Comparison of ENCODE assay signal across 1 cellular context in the genomic region with DNA sequence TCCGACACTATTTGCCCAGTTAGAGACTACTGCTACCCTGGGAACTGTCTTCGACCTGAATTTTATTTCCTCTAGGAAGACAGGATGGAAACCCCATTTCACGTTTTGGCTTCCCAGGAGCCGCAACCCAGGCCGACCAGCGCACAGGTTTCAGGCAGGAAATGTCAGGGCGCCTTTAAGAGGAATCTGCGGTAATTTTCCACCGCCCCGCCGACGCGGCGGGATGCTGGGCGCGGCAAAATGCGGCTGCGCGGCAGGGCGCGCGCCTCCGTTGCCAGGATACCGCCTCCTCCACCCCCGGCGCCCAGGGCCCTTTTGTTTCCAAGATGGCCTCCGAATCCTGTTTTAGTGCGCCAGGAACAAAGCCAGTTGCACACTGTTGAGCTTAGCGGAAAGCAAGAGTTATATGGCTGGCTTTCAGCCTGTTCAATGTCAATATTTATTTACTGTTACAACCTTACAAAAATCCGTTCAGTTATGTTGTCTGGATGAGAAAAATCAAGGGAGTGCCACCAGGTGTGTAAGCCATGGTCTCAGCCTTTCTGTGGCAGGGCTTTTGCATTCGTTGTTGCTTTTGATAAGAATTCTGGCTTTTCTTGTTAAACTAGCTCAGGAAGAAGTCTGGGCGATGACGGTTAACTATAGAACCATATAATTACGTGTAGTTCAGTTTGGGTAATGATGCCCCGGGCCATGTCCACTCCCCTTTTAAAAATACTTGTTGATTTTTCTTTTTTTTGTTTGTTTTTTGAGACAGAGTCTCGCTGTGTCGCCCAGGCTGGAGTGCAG.
TF ChIP-seq lines count a peak whose summit lies in the region.

No MANE protein-coding gene starts in this region.

TF ChIP-seq in K562, 482 proteins besides CTCF, POLR2A, EP300 and RAD21 (continued from another document and continues in another):
- TF ChIP-seq, protein P1, sequence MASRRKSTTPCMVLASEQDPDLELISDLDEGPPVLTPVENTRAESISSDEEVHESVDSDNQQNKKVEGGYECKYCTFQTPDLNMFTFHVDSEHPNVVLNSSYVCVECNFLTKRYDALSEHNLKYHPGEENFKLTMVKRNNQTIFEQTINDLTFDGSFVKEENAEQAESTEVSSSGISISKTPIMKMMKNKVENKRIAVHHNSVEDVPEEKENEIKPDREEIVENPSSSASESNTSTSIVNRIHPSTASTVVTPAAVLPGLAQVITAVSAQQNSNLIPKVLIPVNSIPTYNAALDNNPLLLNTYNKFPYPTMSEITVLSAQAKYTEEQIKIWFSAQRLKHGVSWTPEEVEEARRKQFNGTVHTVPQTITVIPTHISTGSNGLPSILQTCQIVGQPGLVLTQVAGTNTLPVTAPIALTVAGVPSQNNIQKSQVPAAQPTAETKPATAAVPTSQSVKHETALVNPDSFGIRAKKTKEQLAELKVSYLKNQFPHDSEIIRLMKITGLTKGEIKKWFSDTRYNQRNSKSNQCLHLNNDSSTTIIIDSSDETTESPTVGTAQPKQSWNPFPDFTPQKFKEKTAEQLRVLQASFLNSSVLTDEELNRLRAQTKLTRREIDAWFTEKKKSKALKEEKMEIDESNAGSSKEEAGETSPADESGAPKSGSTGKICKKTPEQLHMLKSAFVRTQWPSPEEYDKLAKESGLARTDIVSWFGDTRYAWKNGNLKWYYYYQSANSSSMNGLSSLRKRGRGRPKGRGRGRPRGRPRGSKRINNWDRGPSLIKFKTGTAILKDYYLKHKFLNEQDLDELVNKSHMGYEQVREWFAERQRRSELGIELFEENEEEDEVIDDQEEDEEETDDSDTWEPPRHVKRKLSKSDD (conservative IDR thresholded peaks at IDR 0.05; ENCODE audit: low read length) = no peak
- TF ChIP-seq ZNF77 (CRISPR knock-in tag; IDR thresholded peaks at IDR 0.05) (no peak), STAG1 (CRISPR knock-in tag; IDR thresholded peaks at IDR 0.05; ENCODE audit: borderline replicate concordance) (no peak), SREBF2 (CRISPR knock-in tag; IDR thresholded peaks at IDR 0.05) (no peak), ZBTB17 (CRISPR knock-in tag; IDR thresholded peaks at IDR 0.05) (no peak), ZNF707 (CRISPR knock-in tag; conservative IDR thresholded peaks at IDR 0.05) (no peak), PHF21A (IDR thresholded peaks at IDR 0.05; ENCODE audit: borderline replicate concordance, low read depth) (no peak), NFE2 (IDR thresholded peaks at IDR 0.05; ENCODE audit: low read depth) (no peak), SMARCE1 (IDR thresholded peaks at IDR 0.05) (no peak), TEAD4 (IDR thresholded peaks at IDR 0.05; ENCODE audit: low read length) (no peak), TEAD4 (CRISPR knock-in tag; IDR thresholded peaks at IDR 0.05; ENCODE audit: borderline replicate concordance) (no peak), GATAD2A (IDR thresholded peaks at IDR 0.05) (no peak), FOXP1 (CRISPR knock-in tag; IDR thresholded peaks at IDR 0.05) (no peak), MTF1 (CRISPR knock-in tag; IDR thresholded peaks at IDR 0.05; ENCODE audit: borderline replicate concordance) (no peak), SMC3 (conservative IDR thresholded peaks at IDR 0.05; ENCODE audit: insufficient read depth, low read depth, low read length) (no peak), HLTF (IDR thresholded peaks at IDR 0.05) (no peak), CCAR2 (IDR thresholded peaks at IDR 0.05; ENCODE audit: low read depth, low read length) (no peak), RCOR1 (IDR thresholded peaks at IDR 0.05; ENCODE audit: borderline replicate concordance in 1 of 2, low read depth in 2 of 2, low read length in 2 of 2) (peak in 1 of 2 experiments; percentile 90; a peak in 3 of 4 replicates), NCOA2 (IDR thresholded peaks at IDR 0.05; ENCODE audit: partially characterized antibody in 2 of 2) (no peak), BDP1 (IDR thresholded peaks at IDR 0.05; ENCODE audit: insufficient read depth, insufficient read length) (no peak), ZNF134 (CRISPR knock-in tag; conservative IDR thresholded peaks at IDR 0.05) (no peak), ZZZ3 (IDR thresholded peaks at IDR 0.05) (no peak), CHCHD3 (CRISPR knock-in tag; IDR thresholded peaks at IDR 0.05) (no peak), SOX6 (IDR thresholded peaks at IDR 0.05) (peak; percentile 29; the same call in 1 of the 2 replicates), ARHGAP35 (IDR thresholded peaks at IDR 0.05; ENCODE audit: partially characterized antibody) (no peak), HNRNPK (IDR thresholded peaks at IDR 0.05; ENCODE audit: low read depth, low read length, poor library complexity, severe bottlenecking) (no peak), RBM14 (IDR thresholded peaks at IDR 0.05; ENCODE audit: borderline replicate concordance, insufficient read depth, low read depth, low read length) (no peak), ZNF766 (CRISPR knock-in tag; conservative IDR thresholded peaks at IDR 0.05) (0 out of 2 replicates have a peak, but pooled peaks have one; percentile 12)
- TF ChIP-seq, protein P2, sequence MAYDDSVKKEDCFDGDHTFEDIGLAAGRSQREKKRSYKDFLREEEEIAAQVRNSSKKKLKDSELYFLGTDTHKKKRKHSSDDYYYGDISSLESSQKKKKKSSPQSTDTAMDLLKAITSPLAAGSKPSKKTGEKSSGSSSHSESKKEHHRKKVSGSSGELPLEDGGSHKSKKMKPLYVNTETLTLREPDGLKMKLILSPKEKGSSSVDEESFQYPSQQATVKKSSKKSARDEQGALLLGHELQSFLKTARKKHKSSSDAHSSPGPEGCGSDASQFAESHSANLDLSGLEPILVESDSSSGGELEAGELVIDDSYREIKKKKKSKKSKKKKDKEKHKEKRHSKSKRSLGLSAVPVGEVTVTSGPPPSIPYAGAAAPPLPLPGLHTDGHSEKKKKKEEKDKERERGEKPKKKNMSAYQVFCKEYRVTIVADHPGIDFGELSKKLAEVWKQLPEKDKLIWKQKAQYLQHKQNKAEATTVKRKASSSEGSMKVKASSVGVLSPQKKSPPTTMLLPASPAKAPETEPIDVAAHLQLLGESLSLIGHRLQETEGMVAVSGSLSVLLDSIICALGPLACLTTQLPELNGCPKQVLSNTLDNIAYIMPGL (CRISPR knock-in tag; IDR thresholded peaks at IDR 0.05) = no peak
- TF ChIP-seq, protein P3, sequence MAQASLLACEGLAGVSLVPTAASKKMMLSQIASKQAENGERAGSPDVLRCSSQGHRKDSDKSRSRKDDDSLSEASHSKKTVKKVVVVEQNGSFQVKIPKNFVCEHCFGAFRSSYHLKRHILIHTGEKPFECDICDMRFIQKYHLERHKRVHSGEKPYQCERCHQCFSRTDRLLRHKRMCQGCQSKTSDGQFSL (CRISPR knock-in tag; IDR thresholded peaks at IDR 0.05) = no peak
- TF ChIP-seq, protein P3 (tag; IDR thresholded peaks at IDR 0.05) = no peak
- TF ChIP-seq, protein P4, sequence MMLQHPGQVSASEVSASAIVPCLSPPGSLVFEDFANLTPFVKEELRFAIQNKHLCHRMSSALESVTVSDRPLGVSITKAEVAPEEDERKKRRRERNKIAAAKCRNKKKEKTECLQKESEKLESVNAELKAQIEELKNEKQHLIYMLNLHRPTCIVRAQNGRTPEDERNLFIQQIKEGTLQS (IDR thresholded peaks at IDR 0.05) = no peak
- TF ChIP-seq, protein P4 (CRISPR knock-in tag; conservative IDR thresholded peaks at IDR 0.05) = peak; percentile 16; the same call in 1 of the 2 replicates
- TF ChIP-seq, protein P5, sequence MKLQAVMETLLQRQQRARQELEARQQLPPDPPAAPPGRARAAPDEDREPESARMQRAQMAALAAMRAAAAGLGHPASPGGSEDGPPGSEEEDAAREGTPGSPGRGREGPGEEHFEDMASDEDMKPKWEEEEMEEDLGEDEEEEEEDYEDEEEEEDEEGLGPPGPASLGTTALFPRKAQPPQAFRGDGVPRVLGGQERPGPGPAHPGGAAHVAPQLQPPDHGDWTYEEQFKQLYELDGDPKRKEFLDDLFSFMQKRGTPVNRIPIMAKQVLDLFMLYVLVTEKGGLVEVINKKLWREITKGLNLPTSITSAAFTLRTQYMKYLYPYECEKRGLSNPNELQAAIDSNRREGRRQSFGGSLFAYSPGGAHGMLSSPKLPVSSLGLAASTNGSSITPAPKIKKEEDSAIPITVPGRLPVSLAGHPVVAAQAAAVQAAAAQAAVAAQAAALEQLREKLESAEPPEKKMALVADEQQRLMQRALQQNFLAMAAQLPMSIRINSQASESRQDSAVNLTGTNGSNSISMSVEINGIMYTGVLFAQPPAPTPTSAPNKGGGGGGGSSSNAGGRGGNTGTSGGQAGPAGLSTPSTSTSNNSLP (IDR thresholded peaks at IDR 0.05; ENCODE audit: borderline replicate concordance, low read depth, low read length) = no peak
- TF ChIP-seq, protein P6, sequence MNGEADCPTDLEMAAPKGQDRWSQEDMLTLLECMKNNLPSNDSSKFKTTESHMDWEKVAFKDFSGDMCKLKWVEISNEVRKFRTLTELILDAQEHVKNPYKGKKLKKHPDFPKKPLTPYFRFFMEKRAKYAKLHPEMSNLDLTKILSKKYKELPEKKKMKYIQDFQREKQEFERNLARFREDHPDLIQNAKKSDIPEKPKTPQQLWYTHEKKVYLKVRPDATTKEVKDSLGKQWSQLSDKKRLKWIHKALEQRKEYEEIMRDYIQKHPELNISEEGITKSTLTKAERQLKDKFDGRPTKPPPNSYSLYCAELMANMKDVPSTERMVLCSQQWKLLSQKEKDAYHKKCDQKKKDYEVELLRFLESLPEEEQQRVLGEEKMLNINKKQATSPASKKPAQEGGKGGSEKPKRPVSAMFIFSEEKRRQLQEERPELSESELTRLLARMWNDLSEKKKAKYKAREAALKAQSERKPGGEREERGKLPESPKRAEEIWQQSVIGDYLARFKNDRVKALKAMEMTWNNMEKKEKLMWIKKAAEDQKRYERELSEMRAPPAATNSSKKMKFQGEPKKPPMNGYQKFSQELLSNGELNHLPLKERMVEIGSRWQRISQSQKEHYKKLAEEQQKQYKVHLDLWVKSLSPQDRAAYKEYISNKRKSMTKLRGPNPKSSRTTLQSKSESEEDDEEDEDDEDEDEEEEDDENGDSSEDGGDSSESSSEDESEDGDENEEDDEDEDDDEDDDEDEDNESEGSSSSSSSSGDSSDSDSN (IDR thresholded peaks at IDR 0.05; ENCODE audit: borderline replicate concordance in 1 of 2, low read depth in 2 of 2, low read length in 2 of 2) = peak; percentile 29 to 56; a peak in 1 of 4 replicates
- TF ChIP-seq, protein P7, sequence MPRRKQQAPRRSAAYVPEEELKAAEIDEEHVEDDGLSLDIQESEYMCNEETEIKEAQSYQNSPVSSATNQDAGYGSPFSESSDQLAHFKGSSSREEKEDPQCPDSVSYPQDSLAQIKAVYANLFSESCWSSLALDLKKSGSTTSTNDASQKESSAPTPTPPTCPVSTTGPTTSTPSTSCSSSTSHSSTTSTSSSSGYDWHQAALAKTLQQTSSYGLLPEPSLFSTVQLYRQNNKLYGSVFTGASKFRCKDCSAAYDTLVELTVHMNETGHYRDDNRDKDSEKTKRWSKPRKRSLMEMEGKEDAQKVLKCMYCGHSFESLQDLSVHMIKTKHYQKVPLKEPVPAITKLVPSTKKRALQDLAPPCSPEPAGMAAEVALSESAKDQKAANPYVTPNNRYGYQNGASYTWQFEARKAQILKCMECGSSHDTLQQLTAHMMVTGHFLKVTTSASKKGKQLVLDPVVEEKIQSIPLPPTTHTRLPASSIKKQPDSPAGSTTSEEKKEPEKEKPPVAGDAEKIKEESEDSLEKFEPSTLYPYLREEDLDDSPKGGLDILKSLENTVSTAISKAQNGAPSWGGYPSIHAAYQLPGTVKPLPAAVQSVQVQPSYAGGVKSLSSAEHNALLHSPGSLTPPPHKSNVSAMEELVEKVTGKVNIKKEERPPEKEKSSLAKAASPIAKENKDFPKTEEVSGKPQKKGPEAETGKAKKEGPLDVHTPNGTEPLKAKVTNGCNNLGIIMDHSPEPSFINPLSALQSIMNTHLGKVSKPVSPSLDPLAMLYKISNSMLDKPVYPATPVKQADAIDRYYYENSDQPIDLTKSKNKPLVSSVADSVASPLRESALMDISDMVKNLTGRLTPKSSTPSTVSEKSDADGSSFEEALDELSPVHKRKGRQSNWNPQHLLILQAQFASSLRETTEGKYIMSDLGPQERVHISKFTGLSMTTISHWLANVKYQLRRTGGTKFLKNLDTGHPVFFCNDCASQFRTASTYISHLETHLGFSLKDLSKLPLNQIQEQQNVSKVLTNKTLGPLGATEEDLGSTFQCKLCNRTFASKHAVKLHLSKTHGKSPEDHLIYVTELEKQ (CRISPR knock-in tag; IDR thresholded peaks at IDR 0.05) = no peak
- TF ChIP-seq, protein P8, sequence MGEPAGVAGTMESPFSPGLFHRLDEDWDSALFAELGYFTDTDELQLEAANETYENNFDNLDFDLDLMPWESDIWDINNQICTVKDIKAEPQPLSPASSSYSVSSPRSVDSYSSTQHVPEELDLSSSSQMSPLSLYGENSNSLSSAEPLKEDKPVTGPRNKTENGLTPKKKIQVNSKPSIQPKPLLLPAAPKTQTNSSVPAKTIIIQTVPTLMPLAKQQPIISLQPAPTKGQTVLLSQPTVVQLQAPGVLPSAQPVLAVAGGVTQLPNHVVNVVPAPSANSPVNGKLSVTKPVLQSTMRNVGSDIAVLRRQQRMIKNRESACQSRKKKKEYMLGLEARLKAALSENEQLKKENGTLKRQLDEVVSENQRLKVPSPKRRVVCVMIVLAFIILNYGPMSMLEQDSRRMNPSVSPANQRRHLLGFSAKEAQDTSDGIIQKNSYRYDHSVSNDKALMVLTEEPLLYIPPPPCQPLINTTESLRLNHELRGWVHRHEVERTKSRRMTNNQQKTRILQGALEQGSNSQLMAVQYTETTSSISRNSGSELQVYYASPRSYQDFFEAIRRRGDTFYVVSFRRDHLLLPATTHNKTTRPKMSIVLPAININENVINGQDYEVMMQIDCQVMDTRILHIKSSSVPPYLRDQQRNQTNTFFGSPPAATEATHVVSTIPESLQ (CRISPR knock-in tag; IDR thresholded peaks at IDR 0.05) = no peak
- TF ChIP-seq, protein P9, sequence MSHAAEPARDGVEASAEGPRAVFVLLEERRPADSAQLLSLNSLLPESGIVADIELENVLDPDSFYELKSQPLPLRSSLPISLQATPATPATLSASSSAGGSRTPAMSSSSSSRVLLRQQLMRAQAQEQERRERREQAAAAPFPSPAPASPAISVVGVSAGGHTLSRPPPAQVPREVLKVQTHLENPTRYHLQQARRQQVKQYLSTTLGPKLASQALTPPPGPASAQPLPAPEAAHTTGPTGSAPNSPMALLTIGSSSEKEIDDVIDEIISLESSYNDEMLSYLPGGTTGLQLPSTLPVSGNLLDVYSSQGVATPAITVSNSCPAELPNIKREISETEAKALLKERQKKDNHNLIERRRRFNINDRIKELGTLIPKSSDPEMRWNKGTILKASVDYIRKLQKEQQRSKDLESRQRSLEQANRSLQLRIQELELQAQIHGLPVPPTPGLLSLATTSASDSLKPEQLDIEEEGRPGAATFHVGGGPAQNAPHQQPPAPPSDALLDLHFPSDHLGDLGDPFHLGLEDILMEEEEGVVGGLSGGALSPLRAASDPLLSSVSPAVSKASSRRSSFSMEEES (CRISPR knock-in tag; IDR thresholded peaks at IDR 0.05) = no peak
